22 cellular contexts compared by ENCODE assay signal in genomic region chr6:26578741-26579140, GRCh38.
"Had no signal": no experiment of that assay in that cellular context is flagged by ENCODE, and none has a peak within 500 bp of the region (broad histone marks: within the 10 kb centered on the region; RNA-seq: fewer than 3 reads in every experiment).

No MANE protein-coding gene starts in this region.

- H3K36me3 ChIP-seq: gastrocnemius medialis, heart right ventricle, left ventricle myocardium inferior, spleen, tibial artery, WERI-Rb-1 had no signal

- H3K4me1 ChIP-seq: gastrocnemius medialis had no signal

- H3K27ac Mint-ChIP-seq: activated CD4-positive, alpha-beta T cell treated with anti-CD3 and anti-CD28 coated beads for 36 hours; activated CD8-positive, alpha-beta T cell treated with anti-CD3 and anti-CD28 coated beads, Interleukin-2, amount 10 ng/mL, durations not matched to agents 7 days and 5 days; activated T-cell treated with anti-CD3 and anti-CD28 coated beads, Interleukin-2, amount 50 U/mL, for 24 hours; nephron had no signal

- H3K4me3 Mint-ChIP-seq: activated T-cell treated with anti-CD3 and anti-CD28 coated beads, Interleukin-2, amount 50 U/mL, for 24 hours had no signal

- FAIRE-seq: urothelium cell line had no signal

- H3K27ac ChIP-seq: gastrocnemius medialis, heart right ventricle, left ventricle myocardium inferior, spleen, tibial artery, WERI-Rb-1 had no signal

- H3K4me3 ChIP-seq: gastrocnemius medialis, heart right ventricle, left ventricle myocardium inferior, spleen, tibial artery had no signal

- ATAC-seq: activated CD4-positive, alpha-beta T cell treated with anti-CD3 and anti-CD28 coated beads for 36 hours; activated CD8-positive, alpha-beta T cell treated with anti-CD3 and anti-CD28 coated beads, Interleukin-2, amount 10 ng/mL, durations not matched to agents 7 days and 5 days; gastrocnemius medialis; heart right ventricle; stimulated activated naive CD8-positive, alpha-beta T cell treated with anti-CD3 and anti-CD28 coated beads, Interleukin-15, Interleukin-2, amounts not matched to agents 100 U/mL and 50 U/mL, for 24 hours had no signal

- DNase-seq: activated CD4-positive, alpha-beta T cell treated with anti-CD3 and anti-CD28 coated beads for 36 hours; activated CD8-positive, alpha-beta T cell treated with anti-CD3 and anti-CD28 coated beads, Interleukin-2, amount 10 ng/mL, durations not matched to agents 7 days and 5 days; activated gamma-delta T cell; activated T-cell treated with anti-CD3 and anti-CD28 coated beads, Interleukin-2, amount 50 U/mL, for 24 hours; anterior cingulate cortex; cerebellar nuclear complex; cortex of kidney; gastrocnemius medialis; heart right ventricle; kidney glomerular epithelial cell; left ventricle myocardium inferior; mammary epithelial cell; nucleus accumbens; posterior cingulate gyrus; spleen; stimulated activated CD4-positive, alpha-beta T cell treated with anti-CD3 and anti-CD28 coated beads, Interleukin-4, amount 100 ng/mL, for 4 hours; stimulated activated naive CD8-positive, alpha-beta T cell treated with anti-CD3 and anti-CD28 coated beads, Interleukin-15, Interleukin-2, amounts not matched to agents 100 U/mL and 50 U/mL, for 24 hours; substantia nigra; tibial artery; WERI-Rb-1 had no signal
